Comparison of ENCODE assay signal across 10 cellular contexts in the genomic region with DNA sequence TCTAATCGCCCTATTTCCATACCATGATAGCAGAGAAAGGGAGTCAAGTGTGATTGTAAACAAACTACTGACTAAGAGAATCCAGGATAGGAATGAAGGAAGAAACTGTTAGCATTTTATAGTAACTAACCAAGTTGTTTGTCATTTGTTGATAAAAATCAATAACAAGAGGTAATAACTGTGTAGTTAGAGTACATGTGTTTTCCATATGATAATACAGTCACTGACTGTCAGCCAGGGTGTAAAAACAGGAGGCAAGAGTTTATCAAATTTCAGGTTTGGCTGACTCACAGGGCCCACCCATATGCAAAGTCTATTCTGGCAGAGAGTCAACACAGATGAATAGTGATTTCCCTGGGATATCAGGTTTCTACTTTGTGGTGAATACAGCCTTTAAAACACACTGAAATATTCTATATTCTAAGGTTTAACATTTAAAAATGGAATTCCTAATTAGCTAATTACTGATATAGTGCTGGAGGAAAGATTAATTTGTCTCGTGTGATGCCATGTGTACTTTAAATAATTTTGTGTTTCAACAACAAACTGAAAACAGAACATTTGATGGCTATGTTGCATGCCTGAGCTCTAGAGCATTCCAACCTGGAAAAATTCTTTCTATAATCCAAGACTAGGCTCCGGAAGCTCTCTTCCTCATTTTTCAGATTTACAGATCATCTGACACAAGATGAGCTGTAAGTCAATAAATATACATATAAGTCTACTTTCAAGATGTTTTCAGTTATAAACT. TPM values are rescaled to one million over a fixed set of nuclear protein-coding genes. Genes with fewer than 3 reads are reported as not detected.
DNase-seq lines count a peak whose midpoint lies in the region; ATAC-seq, FAIRE-seq and TF ChIP-seq lines count a peak whose summit lies in the region.
"Had no signal": no experiment of that assay in that cellular context is flagged by ENCODE, and none has a peak within 500 bp of the region (broad histone marks: within the 10 kb centered on the region; RNA-seq: fewer than 3 reads in every experiment).

No MANE protein-coding gene starts in this region.

- H2AFZ ChIP-seq in endothelial cell of umbilical vein (ENCODE audit: low read depth, low read length): no peak overlapping the region

- POLR2A ChIA-PET in endothelial cell of umbilical vein (lab: Charles Lee): no interaction called here

- no peaks in the 10 kb centered on the region for H3K79me2 ChIP-seq in endothelial cell of umbilical vein (ENCODE audit: control insufficient read depth, insufficient read depth, low read length)

- H3K27ac ChIP-seq in endothelial cell of umbilical vein (ENCODE audit: insufficient read depth, low read depth, low read length): peak overlapping the region; percentile 14

- intact Hi-C loops in endothelial cell of umbilical vein (cut with micrococcal nuclease): loop anchor here (2.0 kb wide), 1 partner anchor 778 kb away; no protein-coding TSS in a partner anchor

- H3K27me3 ChIP-seq in endothelial cell of umbilical vein (ENCODE audit: control insufficient read depth in 2 of 2, insufficient read depth in 2 of 2, low read length in 2 of 2): no peaks in the 10 kb centered on the region

- no TSS peak for BruUV-seq in endothelial cell of umbilical vein (replicated peaks; lab: Mats Ljungman, UMichigan)

- no peaks in the 10 kb centered on the region for H3K9me3 ChIP-seq in endothelial cell of umbilical vein (replicated peaks; ENCODE audit: control insufficient read depth, insufficient read depth, low read length)
- H3K9me3 ChIP-seq: Caco-2 had no signal

- FAIRE-seq in endothelial cell of umbilical vein (lab: Jason Lieb, UNC): peak; percentile 78

- H3K4me3 Mint-ChIP-seq in activated naive CD4-positive, alpha-beta T cell treated with anti-CD3 and anti-CD28 coated beads, Interleukin-2, amount 10 ng/mL, durations not matched to agents 7 days and 5 days: no peak overlapping the region
- no peak overlapping the region for H3K4me3 Mint-ChIP-seq in stimulated activated naive CD8-positive, alpha-beta T cell treated with anti-CD3 and anti-CD28 coated beads, Interleukin-15, amount 100 ng/mL, for 72 hours
- H3K4me3 Mint-ChIP-seq: nephron progenitor cell had no signal

- H4K20me1 ChIP-seq in endothelial cell of umbilical vein (replicated peaks; ENCODE audit: control insufficient read depth, extremely low read depth, insufficient read depth, low read length): no peaks in the 10 kb centered on the region

- no peaks in the 10 kb centered on the region for H3K36me3 ChIP-seq in endothelial cell of umbilical vein (ENCODE audit: control insufficient read depth in 2 of 2, extremely low read depth in 1 of 2, insufficient read depth in 2 of 2, low read length in 2 of 2)

- CTCF ChIA-PET in activated naive CD4-positive, alpha-beta T cell treated with anti-CD3 and anti-CD28 coated beads, Interleukin-2, amount 10 ng/mL, durations not matched to agents 7 days and 5 days (lab: Charles Lee): interaction anchor here (0.8 to 1.6 kb wide), 2 partner anchors 105 to 522 kb away, joined by 4 read pairs; no protein-coding TSS in a partner anchor
- CTCF ChIA-PET in endothelial cell of umbilical vein (lab: Charles Lee): interaction anchor here (0.8 to 1.8 kb wide), 6 partner anchors 10 to 895 kb away, joined by 3 to 14 read pairs (median 4); no protein-coding TSS in a partner anchor

- no peak overlapping the region for H3K9ac ChIP-seq in endothelial cell of umbilical vein (replicated peaks; ENCODE audit: extremely low read depth, insufficient read depth, low read length)

- no peak for TF ChIP-seq POLR2A in endothelial cell of umbilical vein (IDR thresholded peaks at IDR 0.05; ENCODE audit: low read depth, low read length)

- H3K27me3 Mint-ChIP-seq in activated naive CD4-positive, alpha-beta T cell treated with anti-CD3 and anti-CD28 coated beads, Interleukin-2, amount 10 ng/mL, durations not matched to agents 7 days and 5 days: no peaks in the 10 kb centered on the region
- H3K27me3 Mint-ChIP-seq in stimulated activated naive CD8-positive, alpha-beta T cell treated with anti-CD3 and anti-CD28 coated beads, Interleukin-15, amount 100 ng/mL, for 72 hours: no peaks in the 10 kb centered on the region

- H3K36me3 Mint-ChIP-seq in activated naive CD4-positive, alpha-beta T cell treated with anti-CD3 and anti-CD28 coated beads, Interleukin-2, amount 10 ng/mL, durations not matched to agents 7 days and 5 days: no peaks in the 10 kb centered on the region

- H3K4me2 ChIP-seq in endothelial cell of umbilical vein (ENCODE audit: insufficient read depth, low read length): peak overlapping the region; percentile 10

- peak; percentile 62 for ATAC-seq in stimulated activated naive CD8-positive, alpha-beta T cell treated with anti-CD3 and anti-CD28 coated beads, Interleukin-15, amount 100 ng/mL, for 72 hours
- ATAC-seq in HG02840 (IDR thresholded peaks at IDR 0.05; ENCODE audit: low FRiP score, unreplicated experiment) (no peak), HG03520 (IDR thresholded peaks at IDR 0.05; ENCODE audit: unreplicated experiment) (no peak)

- dilution Hi-C loops in endothelial cell of umbilical vein (cut with MboI; ENCODE audit: extremely low pct_ligation_motif_present, low sequenced_read_pairs): no loop called here

- DNase-seq in activated naive CD4-positive, alpha-beta T cell treated with Interleukin-2 at 50 U/mL for 16 hours: peak; percentile 24
- no peak for DNase-seq in activated naive CD4-positive, alpha-beta T cell treated with anti-CD3 and anti-CD28 coated beads, Interleukin-2, amount 10 ng/mL, durations not matched to agents 7 days and 5 days
- DNase-seq in NCI-H69 (lab: John Stamatoyannopoulos, UW): peak; percentile 30
- DNase-seq in endothelial cell of umbilical vein (ENCODE audit: low read depth, low spot score): peak; percentile 90
- no peak for DNase-seq in stimulated activated naive CD8-positive, alpha-beta T cell treated with anti-CD3 and anti-CD28 coated beads, Interleukin-15, amount 100 ng/mL, for 72 hours
- DNase-seq in SKM-1 (lab: John Stamatoyannopoulos, UW; ENCODE audit: unreplicated experiment): no peak
- DNase-seq: Caco-2, nephron progenitor cell had no signal

- H3K27ac Mint-ChIP-seq in activated naive CD4-positive, alpha-beta T cell treated with anti-CD3 and anti-CD28 coated beads, Interleukin-2, amount 10 ng/mL, durations not matched to agents 7 days and 5 days: no peak overlapping the region
- H3K27ac Mint-ChIP-seq in stimulated activated naive CD8-positive, alpha-beta T cell treated with anti-CD3 and anti-CD28 coated beads, Interleukin-15, amount 100 ng/mL, for 72 hours: no peak overlapping the region
- H3K27ac Mint-ChIP-seq: nephron progenitor cell had no signal

- no peak for TF ChIP-seq CTCF in endothelial cell of umbilical vein (IDR thresholded peaks at IDR 0.05; ENCODE audit: extremely low read depth in 1 of 2, insufficient read depth in 1 of 2, low read depth in 1 of 2, low read length in 2 of 2)

- H3K4me3 ChIP-seq in endothelial cell of umbilical vein (replicated peaks in 1 of 3; ENCODE audit: insufficient read depth in 1 of 3, low read depth in 1 of 3, low read length in 3 of 3): no peak overlapping the region

- H3K4me1 ChIP-seq in endothelial cell of umbilical vein (ENCODE audit: control insufficient read depth, extremely low read depth, insufficient read depth, low read length): peaks cover 20% of the 10 kb centered on the region
- H3K4me1 ChIP-seq: Caco-2 had no signal

- no peaks in the 10 kb centered on the region for H3K9me1 ChIP-seq in endothelial cell of umbilical vein (replicated peaks; ENCODE audit: control insufficient read depth, extremely low read depth, insufficient read depth, low read length)

- H3K4me1 Mint-ChIP-seq in activated naive CD4-positive, alpha-beta T cell treated with anti-CD3 and anti-CD28 coated beads, Interleukin-2, amount 10 ng/mL, durations not matched to agents 7 days and 5 days: peaks cover 35% of the 10 kb centered on the region
- peaks cover 44% of the 10 kb centered on the region for H3K4me1 Mint-ChIP-seq in stimulated activated naive CD8-positive, alpha-beta T cell treated with anti-CD3 and anti-CD28 coated beads, Interleukin-15, amount 100 ng/mL, for 72 hours

- H3K9me3 Mint-ChIP-seq in activated naive CD4-positive, alpha-beta T cell treated with anti-CD3 and anti-CD28 coated beads, Interleukin-2, amount 10 ng/mL, durations not matched to agents 7 days and 5 days: no peaks in the 10 kb centered on the region
- no peaks in the 10 kb centered on the region for H3K9me3 Mint-ChIP-seq in stimulated activated naive CD8-positive, alpha-beta T cell treated with anti-CD3 and anti-CD28 coated beads, Interleukin-15, amount 100 ng/mL, for 72 hours
- H3K9me3 Mint-ChIP-seq: nephron progenitor cell had no signal

TF ChIP-seq in endothelial cell of umbilical vein, 7 proteins besides CTCF, POLR2A, EP300 and RAD21:
- TF ChIP-seq FOS (IDR thresholded peaks at IDR 0.05; ENCODE audit: borderline replicate concordance, insufficient read depth, low read length): peak; percentile 71
- peak; percentile 66 for TF ChIP-seq GATA2 (IDR thresholded peaks at IDR 0.05; ENCODE audit: insufficient read depth, insufficient read length, low read depth, low read length)
- TF ChIP-seq MYC (IDR thresholded peaks at IDR 0.05; ENCODE audit: low read depth, low read length): no peak

RNA-seq across cellular contexts. Expression of gene FOXO1, which starts 6.0 kb away (rescaled TPM):
- 47.6 and 48.5 TPM in 2 replicates for total RNA-seq in endothelial cell of umbilical vein
- 44.7 and 46.6 TPM in 2 replicates for polyA plus RNA-seq in endothelial cell of umbilical vein
- 26.5 and 27.1 TPM in 2 replicates for polyA plus RNA-seq in endothelial cell of umbilical vein (2011; cell fraction: cytosol; rRNA removed)
- 50.3 and 58.3 TPM in 2 replicates for polyA plus RNA-seq in endothelial cell of umbilical vein (2011; cell fraction: nucleus; rRNA removed)
- polyA plus RNA-seq in endothelial cell of umbilical vein (2012): 28.4 and 38.6 TPM in 2 replicates
- polyA minus RNA-seq in endothelial cell of umbilical vein: 143 and 150 TPM in 2 replicates
- polyA minus RNA-seq in endothelial cell of umbilical vein (2011; cell fraction: cytosol; rRNA and poly(A)+ RNA removed): 3.6 TPM
- 136 and 154 TPM in 2 replicates for polyA minus RNA-seq in endothelial cell of umbilical vein (2011; cell fraction: nucleus; rRNA and poly(A)+ RNA removed)

Comparison
In these comparisons a context has a peak if more than half of its experiments do, and no peak if none do; other contexts are left out.
1. DNase-seq: peak in activated naive CD4-positive, alpha-beta T cell treated with Interleukin-2 at 50 U/mL for 16 hours (single experiment), NCI-H69 (single experiment) and endothelial cell of umbilical vein (single experiment); none in activated naive CD4-positive, alpha-beta T cell treated with anti-CD3 and anti-CD28 coated beads, Interleukin-2, amount 10 ng/mL, durations not matched to agents 7 days and 5 days (single experiment), stimulated activated naive CD8-positive, alpha-beta T cell treated with anti-CD3 and anti-CD28 coated beads, Interleukin-15, amount 100 ng/mL, for 72 hours (0 of 2) and SKM-1 (single experiment).